19 cellular contexts compared by ENCODE assay signal in genomic region chr15:99604865-99605264, GRCh38. TPM values are rescaled to one million over a fixed set of nuclear protein-coding genes. Genes with fewer than 3 reads are reported as not detected.
A peak's percentile ranks its signal among the peaks of the same experiment; 100 is the strongest.
DNase-seq lines count a peak whose midpoint lies in the region; ATAC-seq, FAIRE-seq and TF ChIP-seq lines count a peak whose summit lies in the region.
"Had no signal": no experiment of that assay in that cellular context is flagged by ENCODE, and none has a peak within 500 bp of the region (broad histone marks: within the 10 kb centered on the region; RNA-seq: fewer than 3 reads in every experiment).

No MANE protein-coding gene starts in this region.

- peaks cover 33 to 100% (median 68%) of the 10 kb centered on the region in 11 experiments; a peak in 20 of 22 replicates for H4K20me1 ChIP-seq in BLaER1 treated with 17β-estradiol and CSF1 and Interleukin-3, amounts not matched to agents 10 nM and 100 nM
- H4K20me1 ChIP-seq in GM23338 (replicated peaks; ENCODE audit: insufficient read depth): peaks cover 6% of the 10 kb centered on the region; the same call in 1 of the 2 replicates
- no peaks in the 10 kb centered on the region for H4K20me1 ChIP-seq in GM12878 (ENCODE audit: control insufficient read depth, insufficient read depth)
- peaks cover 18% of the 10 kb centered on the region for H4K20me1 ChIP-seq in hepatocyte (ENCODE audit: insufficient read depth, poor library complexity, severe bottlenecking)

- BruUV-seq in GM12878 (replicated peaks; lab: Mats Ljungman, UMichigan): no TSS peak

- TF ChIP-seq POLR2A in GM12878 (IDR thresholded peaks at IDR 0.05; ENCODE audit: low read depth, low read length): no peak
- TF ChIP-seq POLR2A in vagina (IDR thresholded peaks at IDR 0.05): no peak

- no peak for TF ChIP-seq EP300 in GM12878 (IDR thresholded peaks at IDR 0.05; ENCODE audit: borderline replicate concordance in 1 of 2, control insufficient read depth in 1 of 2, low read depth in 2 of 2, low read length in 2 of 2)

- peaks cover 5 to 56% (median 39%) of the 10 kb centered on the region in 11 experiments; a peak in 20 of 22 replicates for H3K9me3 ChIP-seq in BLaER1 treated with 17β-estradiol and CSF1 and Interleukin-3, amounts not matched to agents 10 nM and 100 nM (replicated peaks in 1 of 11)
- peaks cover 7% of the 10 kb centered on the region for H3K9me3 ChIP-seq in GM12878 (replicated peaks; ENCODE audit: control insufficient read depth, insufficient read depth, low read length)
- no peaks in the 10 kb centered on the region for H3K9me3 ChIP-seq in vagina
- H3K9me3 ChIP-seq in left lung: no peaks in the 10 kb centered on the region
- H3K9me3 ChIP-seq in hepatocyte (ENCODE audit: low read depth): no peaks in the 10 kb centered on the region

- peaks cover 25 to 41% (median 30%) of the 10 kb centered on the region in 10 experiments for H3K4me1 ChIP-seq in BLaER1 treated with 17β-estradiol and CSF1 and Interleukin-3, amounts not matched to agents 10 nM and 100 nM
- peaks cover 17% of the 10 kb centered on the region for H3K4me1 ChIP-seq in GM23338 (ENCODE audit: insufficient read depth)
- peaks cover 15% of the 10 kb centered on the region for H3K4me1 ChIP-seq in GM12878 (ENCODE audit: control insufficient read depth, insufficient read depth, low read length)
- H3K4me1 ChIP-seq in vagina: peaks cover 28% of the 10 kb centered on the region
- peaks cover 0 to 32% of the 10 kb centered on the region in 2 donors for H3K4me1 ChIP-seq in left lung
- no peaks in the 10 kb centered on the region for H3K4me1 ChIP-seq in hepatocyte (ENCODE audit: insufficient read depth)

- H3K9me2 ChIP-seq in GM23338 (ENCODE audit: insufficient read depth) (no peaks in the 10 kb centered on the region), hepatocyte (replicated peaks; ENCODE audit: insufficient read depth) (no peaks in the 10 kb centered on the region)

- no peak overlapping the region for H3K4me3 ChIP-seq in BLaER1 treated with 17β-estradiol and CSF1 and Interleukin-3, amounts not matched to agents 10 nM and 100 nM
- H3K4me3 ChIP-seq in GM23338 (no peak overlapping the region), GM12878 (no peak overlapping the region), vagina (no peak overlapping the region), left lung (no peak overlapping the region), hepatocyte (no peak overlapping the region)
- H3K4me3 ChIP-seq: coronary artery, SK-N-MC had no signal

- H3K27ac Mint-ChIP-seq in GM23338: peak overlapping the region; percentile 64; the same call in 1 of the 2 replicates
- H3K27ac Mint-ChIP-seq in mesothelial cell of epicardium: peak overlapping the region; percentile 51
- H3K27ac Mint-ChIP-seq: T-helper 2 cell treated with Interferon-gamma antibody and Interleukin-4, amounts not matched to agents 5 μg/mL and 100 μg/mL, for 36 hours had no signal

- H3K4me1 Mint-ChIP-seq in GM23338 (peaks cover 56% of the 10 kb centered on the region), mesothelial cell of epicardium (peaks cover 18% of the 10 kb centered on the region)

- H3K79me2 ChIP-seq in GM23338 (replicated peaks; ENCODE audit: insufficient read depth) (peaks cover 97% of the 10 kb centered on the region), GM12878 (ENCODE audit: control insufficient read depth, insufficient read depth, low read length) (peaks cover 83% of the 10 kb centered on the region), hepatocyte (peaks cover 99% of the 10 kb centered on the region)

- H2AFZ ChIP-seq in GM23338: no peak overlapping the region
- H2AFZ ChIP-seq in GM12878 (ENCODE audit: control insufficient read depth, low read depth, low read length): no peak overlapping the region
- H2AFZ ChIP-seq in hepatocyte: no peak overlapping the region

- RAD21 ChIA-PET in GM12878 (lab: Charles Lee; ENCODE audit: unreplicated experiment): interaction anchor here (0.7 to 1.8 kb wide), 5 partner anchors 10 to 317 kb away, joined by 3 to 6 read pairs (median 3); no protein-coding TSS in a partner anchor

- 6% methylated on average over 6 of the region's 6 CpGs for WGBS in GM12878 (ENCODE audit: insufficient coverage, insufficient replicate concordance, low lambda C conversion rate, missing lambda C conversion rate)
- 92% methylated on average over 6 of the region's 6 CpGs for WGBS in hepatocyte (ENCODE audit: low lambda C conversion rate, missing lambda C conversion rate)

- H3F3A ChIP-seq in GM23338 (replicated peaks; ENCODE audit: low read depth): no peaks in the 10 kb centered on the region

- peak overlapping the region; percentile 21 to 77 (median 52); a peak in 21 of 22 replicates for H3K4me2 ChIP-seq in BLaER1 treated with 17β-estradiol and CSF1 and Interleukin-3, amounts not matched to agents 10 nM and 100 nM
- H3K4me2 ChIP-seq in GM23338 (no peak overlapping the region), GM12878 (ENCODE audit: control insufficient read depth, insufficient read depth) (peak overlapping the region; percentile 66; the same call in 1 of the 2 replicates), hepatocyte (no peak overlapping the region)

- SMC1A ChIA-PET in GM12878 (lab: Charles Lee; ENCODE audit: uncharacterized antibody, unreplicated experiment): interaction anchor here (0.7 to 2.6 kb wide), 8 partner anchors 10 to 324 kb away, joined by 3 to 11 read pairs (median 4); no protein-coding TSS in a partner anchor

- no peak for FAIRE-seq in GM12878 (lab: Jason Lieb, UNC)
- FAIRE-seq: kidney had no signal

- H3K27me3 Mint-ChIP-seq in GM23338 (ENCODE audit: insufficient read depth, low read depth, poor library complexity): peaks cover 2% of the 10 kb centered on the region
- no peaks in the 10 kb centered on the region for H3K27me3 Mint-ChIP-seq in mesothelial cell of epicardium (ENCODE audit: low read depth)

- H3K4me3 Mint-ChIP-seq in GM23338 (no peak overlapping the region), mesothelial cell of epicardium (no peak overlapping the region)
- H3K4me3 Mint-ChIP-seq: H9; T-helper 2 cell treated with Interferon-gamma antibody and Interleukin-4, amounts not matched to agents 5 μg/mL and 100 μg/mL, for 36 hours had no signal

- CTCF ChIA-PET in GM12878 (lab: Yijun Ruan, JAX): interaction anchor here (0.8 to 2.9 kb wide), 3 partner anchors 10 to 332 kb away, joined by 3 to 10 read pairs (median 3); no protein-coding TSS in a partner anchor

- no peaks in the 10 kb centered on the region for H3K27me3 ChIP-seq in BLaER1 treated with 17β-estradiol and CSF1 and Interleukin-3, amounts not matched to agents 10 nM and 100 nM
- H3K27me3 ChIP-seq in GM23338 (ENCODE audit: insufficient read depth) (no peaks in the 10 kb centered on the region), GM12878 (replicated peaks in 1 of 2; ENCODE audit: control insufficient read depth in 2 of 2, insufficient read depth in 2 of 2, low read length in 1 of 2) (no peaks in the 10 kb centered on the region), vagina (no peaks in the 10 kb centered on the region), left lung (no peaks in the 10 kb centered on the region), hepatocyte (no peaks in the 10 kb centered on the region)

- no peak for TF ChIP-seq RAD21 in GM12878 (IDR thresholded peaks at IDR 0.05; ENCODE audit: insufficient read depth, low read depth, low read length)

- ATAC-seq in GM23338 (peak; percentile 35; the same call in 1 of the 3 replicates), GM12878 (no peak; the same call in 2 of the 3 replicates), left lung (no peak)
- ATAC-seq: activated naive CD4-positive, alpha-beta T cell treated with anti-CD3 and anti-CD28 coated beads, Interleukin-2, amount 50 U/mL, for 72 hours had no signal

- intact Hi-C loops in GM12878 (cut with micrococcal nuclease; ENCODE audit: unreplicated experiment): no loop called here
- intact Hi-C loops in vagina (cut with DNase I): no loop called here
- intact Hi-C loops in left lung (cut with DNase I): no loop called here

- H3K36me3 ChIP-seq in BLaER1 treated with 17β-estradiol and CSF1 and Interleukin-3, amounts not matched to agents 10 nM and 100 nM: peaks cover 30 to 94% (median 77%) of the 10 kb centered on the region in 11 experiments
- H3K36me3 ChIP-seq in GM23338 (ENCODE audit: insufficient read depth) (no peaks in the 10 kb centered on the region), GM12878 (ENCODE audit: control insufficient read depth in 2 of 2, insufficient read depth in 2 of 2, low read length in 1 of 2) (peaks cover 0 to 11% of the 10 kb centered on the region in 2 experiments; a peak in 3 of 4 replicates), vagina (peaks cover 0 to 3% of the 10 kb centered on the region in 2 donors), left lung (peaks cover 0 to 10% of the 10 kb centered on the region in 2 donors), hepatocyte (replicated peaks; ENCODE audit: insufficient read depth, low read depth) (no peaks in the 10 kb centered on the region)

- POLR2A ChIA-PET in GM12878 (lab: Charles Lee): interaction anchor here (0.7 to 1.5 kb wide), 3 partner anchors 10 to 106 kb away, joined by 4 to 6 read pairs (median 6); no protein-coding TSS in a partner anchor

- TF ChIP-seq CTCF in GM23338 (conservative IDR thresholded peaks at IDR 0.05; ENCODE audit: low read depth in 2 of 2): no peak
- TF ChIP-seq CTCF in GM12878 (IDR thresholded peaks at IDR 0.05 in 2 of 3, conservative IDR thresholded peaks at IDR 0.05 in 1 of 3; ENCODE audit: control insufficient read depth in 2 of 3, extremely low read depth in 1 of 3, insufficient read depth in 1 of 3, low read depth in 3 of 3, low read length in 3 of 3): no peak
- TF ChIP-seq CTCF in mesothelial cell of epicardium (IDR thresholded peaks at IDR 0.05; ENCODE audit: unreplicated experiment): no peak
- no peak for TF ChIP-seq CTCF in vagina (IDR thresholded peaks at IDR 0.05)
- no peak for TF ChIP-seq CTCF in left lung (IDR thresholded peaks at IDR 0.05)
- TF ChIP-seq CTCF in hepatocyte (IDR thresholded peaks at IDR 0.05; ENCODE audit: poor library complexity): no peak

- peaks cover 18% of the 10 kb centered on the region for H3K36me3 Mint-ChIP-seq in GM23338 (ENCODE audit: low read depth)
- H3K36me3 Mint-ChIP-seq in mesothelial cell of epicardium: peaks cover 27% of the 10 kb centered on the region

- in situ Hi-C loops in GM12878 (cut with MboI): no loop called here

- H3K27ac ChIP-seq in BLaER1 treated with 17β-estradiol and CSF1 and Interleukin-3, amounts not matched to agents 10 nM and 100 nM: peak overlapping the region in 9 of 11 experiments; percentile 13 to 76 (median 61); a peak in 17 of 22 replicates
- H3K27ac ChIP-seq in GM23338 (ENCODE audit: low read depth): 0 out of 2 replicates have a peak overlapping the region, but pooled peaks have one; percentile 7
- peak overlapping the region; percentile 21; the same call in 1 of the 2 replicates for H3K27ac ChIP-seq in GM12878 (ENCODE audit: control insufficient read depth, insufficient read depth)
- no peak overlapping the region for H3K27ac ChIP-seq in vagina
- H3K27ac ChIP-seq in left lung: peak overlapping the region in 1 of 2 donors; percentile 18
- no peak overlapping the region for H3K27ac ChIP-seq in hepatocyte
- H3K27ac ChIP-seq: coronary artery, SK-N-MC had no signal

- H3K9ac ChIP-seq in BLaER1 treated with 17β-estradiol and CSF1 and Interleukin-3, amounts not matched to agents 10 nM and 100 nM: peak overlapping the region in 8 of 11 experiments; percentile 6 to 59 (median 39); a peak in 9 of 22 replicates
- no peak overlapping the region for H3K9ac ChIP-seq in GM12878 (ENCODE audit: control insufficient read depth, insufficient read depth, low read length)

- DNase-seq in GM23338 (ENCODE audit: low spot score): no peak
- no peak for DNase-seq in GM12878 (ENCODE audit: low read depth, low spot score)
- DNase-seq in mesothelial cell of epicardium (ENCODE audit: low spot score in 2 of 2, unreplicated experiment in 2 of 2): no peak
- DNase-seq in vagina (ENCODE audit: extremely low spot score in 2 of 2): no peak
- DNase-seq in NCI-H1105 (lab: John Stamatoyannopoulos, UW): no peak
- no peak for DNase-seq in left lung
- DNase-seq in hepatocyte (ENCODE audit: low spot score): no peak
- DNase-seq: activated T-cell treated with anti-CD3 and anti-CD28 coated beads, Interleukin-2, amount 50 U/mL, for 48 hours; H9; kidney; NCI-H1436; NCI-H82; stimulated activated CD4-positive, alpha-beta T cell treated with anti-CD3 and anti-CD28 coated beads, Interleukin-12 subunit alpha, Interleukin-12 subunit beta, amount 100 ng/mL, for 4 hours; stimulated activated CD8-positive, alpha-beta memory T cell treated with anti-CD3 and anti-CD28 coated beads, Interleukin-4, amount 100 ng/mL, for 48 hours had no signal

- no peaks in the 10 kb centered on the region; the same call in 2 of the 3 replicates for H3K9me3 Mint-ChIP-seq in GM23338
- peaks cover 26% of the 10 kb centered on the region for H3K9me3 Mint-ChIP-seq in mesothelial cell of epicardium

RNA-seq across cellular contexts. Expression of gene MEF2A, which starts 39.1 kb away (rescaled TPM):
- 42.3 and 46.1 TPM in 2 replicates for total RNA-seq in GM23338 (2014; rRNA removed; shearing (Covaris generic))
- 17.7 and 20.3 TPM in 2 replicates for polyA plus RNA-seq in GM23338 (2016; fragmentation: Nextera tagmentation; extraction: Ambion mirVana)
- 105 and 111 TPM in 2 replicates for total RNA-seq in GM12878 (2013; cell fraction: nucleolus; rRNA removed)
- 35.1 and 39.5 TPM in 2 replicates for total RNA-seq in GM12878 (2014; rRNA removed)
- total RNA-seq in GM12878 (2014; rRNA removed; fragmentation: Illumina TruSeq; extraction: Trizol): 36.6 and 38.5 TPM in 2 replicates
- 41.0 and 46.7 TPM in 2 replicates for total RNA-seq in GM12878 (2021)
- 12.7 TPM for polyA plus RNA-seq in GM12878 (2011; ENCODE audit: low read depth)
- polyA plus RNA-seq in GM12878 (2011; rRNA removed): 43.2 and 50.5 TPM in 2 replicates
- polyA plus RNA-seq in GM12878 (2011; cell fraction: cytosol; rRNA removed): 23.1 and 23.5 TPM in 2 replicates
- polyA plus RNA-seq in GM12878 (2011; cell fraction: nucleus; rRNA removed): 65.2 and 65.9 TPM in 2 replicates
- polyA plus RNA-seq in GM12878 (2012): 21.1 and 27.5 TPM in 2 replicates
- polyA plus RNA-seq in GM12878 (2014; fragmentation: Illumina TruSeq; extraction: Trizol): 38.9 and 49.5 TPM in 2 replicates
- 1 to 10 TPM; 7.2 to 7.9 TPM for polyA plus RNA-seq in GM12878 (2014; fragmentation: Nextera tagmentation; extraction: Ambion mirVana)
- 37.1 and 45.7 TPM in 2 replicates for polyA plus RNA-seq in GM12878 (2014; rRNA removed)
- 10 to 100 TPM; 30.2 to 33.3 TPM for polyA plus RNA-seq in GM12878 (2016; fragmentation: Nextera tagmentation; extraction: Ambion mirVana)
- 48.6 and 49.4 TPM in 2 replicates for polyA minus RNA-seq in GM12878 (2011; rRNA and poly(A)+ RNA removed)
- polyA minus RNA-seq in GM12878 (2011; cell fraction: cytosol; rRNA and poly(A)+ RNA removed): 14.4 and 17.7 TPM in 2 replicates
- 45.7 and 69.9 TPM in 2 replicates for polyA minus RNA-seq in GM12878 (2011; cell fraction: nucleus; rRNA and poly(A)+ RNA removed)
- total RNA-seq in mesothelial cell of epicardium: 35.4 to 39.1 TPM (median 36.0 TPM) in 3 replicates
- 51.3 TPM for total RNA-seq in vagina
- total RNA-seq in left lung: 10 to 100 TPM; 56.1 to 68.1 TPM
- 43.9 and 56.7 TPM in 2 replicates for total RNA-seq in hepatocyte
- polyA plus RNA-seq in hepatocyte: 18.0 and 20.4 TPM in 2 replicates

Comparison
In these comparisons a context has a peak if more than half of its experiments do, and no peak if none do; other contexts are left out.
1. H3K27ac ChIP-seq: peak in BLaER1 treated with 17β-estradiol and CSF1 and Interleukin-3, amounts not matched to agents 10 nM and 100 nM (9 of 11), GM23338 (single experiment) and GM12878 (single experiment); none in vagina (single experiment) and hepatocyte (single experiment).
2. H3K4me2 ChIP-seq: peak in BLaER1 treated with 17β-estradiol and CSF1 and Interleukin-3, amounts not matched to agents 10 nM and 100 nM (11 of 11) and GM12878 (single experiment); none in GM23338 (single experiment) and hepatocyte (single experiment).